ENCODE assay signal across 33 cellular contexts in genomic region chr4:93740890-93741289, GRCh38.
"Had no signal": no experiment of that assay in that cellular context is flagged by ENCODE, and none has a peak within 500 bp of the region (broad histone marks: within the 10 kb centered on the region; RNA-seq: fewer than 3 reads in every experiment).

No MANE protein-coding gene starts in this region.

- FAIRE-seq: astrocyte, bronchial epithelial cell had no signal

- H3K27me3 ChIP-seq: adrenal gland, ascending aorta, body of pancreas, brain microvascular endothelial cell, breast epithelium, cardiac muscle cell had no signal

- H3K4me3 ChIP-seq: adrenal gland, ascending aorta, body of pancreas, breast epithelium, cardiac muscle cell had no signal

- DNase-seq: activated effector memory CD4-positive, alpha-beta T cell treated with anti-CD3 and anti-CD28 coated beads, Interleukin-2, amount 50 U/mL, for 16 hours; activated effector memory CD4-positive, alpha-beta T cell treated with Interleukin-2 at 50 U/mL for 16 hours; activated gamma-delta T cell; activated gamma-delta T cell treated with Interleukin-2 at 50 U/mL for 16 hours; activated naive CD4-positive, alpha-beta T cell; activated naive CD4-positive, alpha-beta T cell treated with anti-CD3 and anti-CD28 coated beads for 36 hours; activated naive CD4-positive, alpha-beta T cell treated with anti-CD3 and anti-CD28 coated beads, Interleukin-2, amount 10 ng/mL, durations not matched to agents 7 days and 5 days; activated naive CD4-positive, alpha-beta T cell treated with anti-CD3 and anti-CD28 coated beads, Interleukin-2, amount 50 U/mL, for 16 hours; activated naive CD4-positive, alpha-beta T cell treated with Interleukin-2 at 50 U/mL for 16 hours; activated naive CD8-positive, alpha-beta T cell treated with anti-CD3 and anti-CD28 coated beads for 36 hours; activated naive CD8-positive, alpha-beta T cell treated with anti-CD3 and anti-CD28 coated beads, Interleukin-2, amount 10 ng/mL, durations not matched to agents 7 days and 5 days; activated naive CD8-positive, alpha-beta T cell treated with anti-CD3 and anti-CD28 coated beads, Interleukin-2, amount 50 U/mL, for 24 hours; activated T-cell treated with anti-CD3 and anti-CD28 coated beads, Interleukin-2, amount 50 U/mL, for 24 hours; activated T-cell treated with anti-CD3 and anti-CD28 coated beads, Interleukin-2, amount 50 U/mL, for 4 hours; activated T-cell treated with anti-CD3 and anti-CD28 coated beads, Interleukin-2, amount 50 U/mL, for 48 hours; activated T-cell treated with anti-CD3 and anti-CD28 coated beads, Interleukin-2, amount 50 U/mL, for 72 hours; adrenal gland; amniotic stem cell; amygdala; anterior cingulate cortex; aorta; body of pancreas; brain microvascular endothelial cell; caudate nucleus; central memory CD4-positive, alpha-beta T cell; cerebellar nuclear complex had no signal

- ATAC-seq: activated naive CD4-positive, alpha-beta T cell treated with anti-CD3 and anti-CD28 coated beads, Interleukin-2, amount 50 U/mL, for 72 hours; activated naive CD8-positive, alpha-beta T cell treated with anti-CD3 and anti-CD28 coated beads, Interleukin-2, amount 50 U/mL, for 24 hours; activated T-cell treated with anti-CD3 and anti-CD28 coated beads, Interleukin-2, amount 50 U/mL, for 4 hours; activated T-cell treated with anti-CD3 and anti-CD28 coated beads, Interleukin-2, amount 50 U/mL, for 72 hours; activated T-helper 17 cell treated with anti-CD3 and anti-CD28 coated beads, Interleukin-2, amount 50 U/mL, for 72 hours; body of pancreas had no signal

- H3K9me3 ChIP-seq: adrenal gland, ascending aorta, body of pancreas, breast epithelium had no signal

- H3K4me1 ChIP-seq: adrenal gland, ascending aorta, body of pancreas, breast epithelium had no signal

- H3K27ac ChIP-seq: adrenal gland, ascending aorta, body of pancreas, brain microvascular endothelial cell, breast epithelium, cardiac muscle cell had no signal

- H3K36me3 ChIP-seq: adrenal gland, ascending aorta, brain microvascular endothelial cell, breast epithelium, cardiac muscle cell had no signal
